Comparison of ENCODE assay signal across 10 cellular contexts in the genomic region with DNA sequence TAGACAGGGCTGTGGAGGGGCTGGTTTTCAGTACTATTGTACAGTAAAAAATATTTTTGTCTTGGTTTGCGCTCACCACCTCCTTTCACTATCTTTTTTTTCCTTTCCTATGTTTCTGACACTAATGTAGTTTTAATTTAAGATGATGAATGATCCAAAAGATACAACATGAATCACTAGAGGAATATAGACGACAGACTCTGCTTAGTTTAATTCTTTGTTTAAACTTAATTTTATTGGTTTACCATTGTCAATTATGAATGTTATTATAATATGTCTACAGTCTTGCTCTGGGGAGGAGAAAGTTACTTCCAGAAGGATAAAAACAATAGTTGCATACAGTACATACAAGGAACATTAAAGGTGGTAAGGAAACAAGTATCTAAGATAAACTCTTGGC.
"Had no signal": no experiment of that assay in that cellular context is flagged by ENCODE, and none has a peak within 500 bp of the region (broad histone marks: within the 10 kb centered on the region; RNA-seq: fewer than 3 reads in every experiment).

No MANE protein-coding gene starts in this region.

- H3K9me3 ChIP-seq: HAP-1 had no signal

- H3K9ac ChIP-seq: GM23248 had no signal

- H3K4me2 ChIP-seq: GM23338 had no signal

- FAIRE-seq: H54 had no signal

- H3K4me1 ChIP-seq: HAP-1 had no signal

- DNase-seq: GM23248, GOT3, H7, H9, HCEC 1CT, HFFc6 had no signal

- H3K27ac ChIP-seq: GM23248 had no signal

- ATAC-seq: GM23338, HCT116 had no signal

- H2AFZ ChIP-seq: GM23248, GM23338 had no signal

- H3K36me3 ChIP-seq: HAP-1 had no signal

- H3K4me3 ChIP-seq: GM23248, GM23338, HAP-1 had no signal
